Comparison of ENCODE assay signal across 14 cellular contexts in genomic region chr10:72564596-72564995, GRCh38.
DNase-seq lines count a peak whose midpoint lies in the region; ATAC-seq and TF ChIP-seq lines count a peak whose summit lies in the region.
"Had no signal": no experiment of that assay in that cellular context is flagged by ENCODE, and none has a peak within 500 bp of the region (broad histone marks: within the 10 kb centered on the region; RNA-seq: fewer than 3 reads in every experiment).

No MANE protein-coding gene starts in this region.

- no peaks in the 10 kb centered on the region for H3K27me3 Mint-ChIP-seq in activated CD8-positive, alpha-beta memory T cell treated with anti-CD3 and anti-CD28 coated beads, Interleukin-2, amount 10 ng/mL, durations not matched to agents 7 days and 5 days

- no peaks in the 10 kb centered on the region for H3K27me3 ChIP-seq in HL-60 (ENCODE audit: insufficient read depth, poor library complexity, severe bottlenecking)
- H3K27me3 ChIP-seq: SJSA1 had no signal

- no peak for TF ChIP-seq CTCF in HL-60 (IDR thresholded peaks at IDR 0.05; ENCODE audit: insufficient read depth, low read length)
- TF ChIP-seq CTCF in astrocyte of the spinal cord (IDR thresholded peaks at IDR 0.05; ENCODE audit: low read depth, low read length) = no peak

- in situ Hi-C loops in astrocyte of the spinal cord (cut with HindIII; ENCODE audit: low sequenced_read_pairs) = no loop called here

- CTCF ChIA-PET in activated CD8-positive, alpha-beta memory T cell treated with anti-CD3 and anti-CD28 coated beads, Interleukin-2, amount 10 ng/mL, durations not matched to agents 7 days and 5 days (lab: Charles Lee) = interaction anchor here (0.9 to 1.1 kb wide), 2 partner anchors 103 to 142 kb away, joined by 3 read pairs; no protein-coding TSS in a partner anchor

- peak; percentile 43 for ATAC-seq in activated CD8-positive, alpha-beta memory T cell treated with anti-CD3 and anti-CD28 coated beads, Interleukin-2, amount 10 ng/mL, durations not matched to agents 7 days and 5 days

- H3K4me3 ChIP-seq in HL-60 (replicated peaks; ENCODE audit: insufficient read depth, low read length) (no peak overlapping the region), astrocyte of the spinal cord (ENCODE audit: low read depth, low read length) (no peak overlapping the region)
- H3K4me3 ChIP-seq: SJSA1 had no signal

- peak overlapping the region; percentile 54 for H3K27ac ChIP-seq in HL-60 (replicated peaks)
- H3K27ac ChIP-seq: SJSA1 had no signal

- no peaks in the 10 kb centered on the region for H3K9me3 Mint-ChIP-seq in activated CD8-positive, alpha-beta memory T cell treated with anti-CD3 and anti-CD28 coated beads, Interleukin-2, amount 10 ng/mL, durations not matched to agents 7 days and 5 days (ENCODE audit: low read depth)

- H3K4me1 Mint-ChIP-seq in activated CD8-positive, alpha-beta memory T cell treated with anti-CD3 and anti-CD28 coated beads, Interleukin-2, amount 10 ng/mL, durations not matched to agents 7 days and 5 days = peaks cover 22% of the 10 kb centered on the region

- peak; percentile 43 for DNase-seq in activated CD8-positive, alpha-beta memory T cell treated with anti-CD3 and anti-CD28 coated beads, Interleukin-2, amount 10 ng/mL, durations not matched to agents 7 days and 5 days
- no peak for DNase-seq in activated CD8-positive, alpha-beta memory T cell treated with anti-CD3 and anti-CD28 coated beads for 24 hours
- DNase-seq in HL-60 (ENCODE audit: low read depth in 1 of 2, low spot score in 1 of 2) = peak in 1 of 2 experiments; percentile 15
- DNase-seq in astrocyte of the spinal cord (ENCODE audit: low read depth, low spot score) = peak; percentile 49
- peak; percentile 12 for DNase-seq in renal cortical epithelial cell (ENCODE audit: low read depth)
- DNase-seq in erythroblast (lab: John Stamatoyannopoulos, UW) = no peak
- no peak for DNase-seq in effector CD8-positive, alpha-beta T cell (lab: John Stamatoyannopoulos, UW)
- DNase-seq in activated gamma-delta T cell (lab: John Stamatoyannopoulos, UW) = no peak
- DNase-seq: activated CD4-positive, CD25-positive, alpha-beta regulatory T cell; AML-193; aorta; NCI-H1417 treated with DMSO at 0.1 percent for 48 hours; NCI-H748 treated with DMSO at 0.1 percent for 48 hours had no signal

- TF ChIP-seq POLR2A in erythroblast (IDR thresholded peaks at IDR 0.05; ENCODE audit: low read length) = no peak

- H3K36me3 Mint-ChIP-seq in activated CD8-positive, alpha-beta memory T cell treated with anti-CD3 and anti-CD28 coated beads, Interleukin-2, amount 10 ng/mL, durations not matched to agents 7 days and 5 days = peaks cover 38% of the 10 kb centered on the region

- peak overlapping the region; percentile 58 for H3K27ac Mint-ChIP-seq in activated CD8-positive, alpha-beta memory T cell treated with anti-CD3 and anti-CD28 coated beads, Interleukin-2, amount 10 ng/mL, durations not matched to agents 7 days and 5 days

- no peak overlapping the region for H3K4me3 Mint-ChIP-seq in activated CD8-positive, alpha-beta memory T cell treated with anti-CD3 and anti-CD28 coated beads, Interleukin-2, amount 10 ng/mL, durations not matched to agents 7 days and 5 days

Comparison
In these comparisons a context has a peak if more than half of its experiments do, and no peak if none do; other contexts are left out.
1. DNase-seq: peak in activated CD8-positive, alpha-beta memory T cell treated with anti-CD3 and anti-CD28 coated beads, Interleukin-2, amount 10 ng/mL, durations not matched to agents 7 days and 5 days (single experiment), astrocyte of the spinal cord (single experiment) and renal cortical epithelial cell (single experiment); none in activated CD8-positive, alpha-beta memory T cell treated with anti-CD3 and anti-CD28 coated beads for 24 hours (single experiment), erythroblast (0 of 2), effector CD8-positive, alpha-beta T cell (single experiment) and activated gamma-delta T cell (single experiment).